Comparison of ENCODE assay signal across 9 cellular contexts in the genomic region with DNA sequence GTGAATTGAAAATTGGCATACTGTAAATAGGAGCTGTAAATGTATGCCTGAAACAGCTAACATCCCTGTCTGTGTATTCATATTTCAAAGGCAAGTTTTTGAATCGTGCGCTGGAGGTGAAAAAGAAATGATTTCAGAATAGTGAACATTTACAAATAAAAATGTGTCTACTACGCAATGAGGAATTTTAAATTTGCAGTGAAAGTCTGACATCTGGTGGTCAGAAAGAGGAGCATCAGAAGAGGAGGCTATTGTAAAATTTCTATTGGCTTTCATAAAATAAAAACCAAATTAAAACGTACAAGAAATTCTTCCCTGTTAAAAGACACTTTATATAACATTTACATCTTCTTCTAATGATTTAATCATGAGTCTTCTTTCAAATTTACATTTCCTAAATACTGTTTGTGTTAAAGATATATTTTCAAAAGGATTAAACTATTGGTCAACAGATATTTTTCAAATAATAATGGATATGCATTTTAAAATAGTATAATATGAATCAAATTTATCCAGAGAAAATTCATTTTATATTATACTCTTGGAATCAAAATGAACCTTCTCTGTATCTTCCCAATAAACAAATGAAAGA.
A peak's percentile ranks its signal among the peaks of the same experiment; 100 is the strongest.
DNase-seq lines count a peak whose midpoint lies in the region; ATAC-seq, FAIRE-seq and TF ChIP-seq lines count a peak whose summit lies in the region.
"Had no signal": no experiment of that assay in that cellular context is flagged by ENCODE, and none has a peak within 500 bp of the region (broad histone marks: within the 10 kb centered on the region; RNA-seq: fewer than 3 reads in every experiment).

No MANE protein-coding gene starts in this region.

- no peak overlapping the region for H3K4me3 Mint-ChIP-seq in activated naive CD4-positive, alpha-beta T cell treated with anti-CD3 and anti-CD28 coated beads, Interleukin-2, amount 10 ng/mL, durations not matched to agents 7 days and 5 days
- H3K4me3 Mint-ChIP-seq: T-helper 1 cell treated with Interleukin-12 subunit alpha and Interleukin-12 subunit beta and Interleukin-4 antibody, amounts not matched to agents 30 μg/mL and 1 μg/mL, for 36 hours had no signal

- H3K36me3 ChIP-seq in HEK293 (ENCODE audit: control insufficient read depth in 2 of 2, insufficient read depth in 1 of 2, low read length in 2 of 2) (no peaks in the 10 kb centered on the region), neural cell (ENCODE audit: insufficient read depth, low read length) (no peaks in the 10 kb centered on the region)

- peaks cover 3% of the 10 kb centered on the region for H3K27me3 Mint-ChIP-seq in activated naive CD4-positive, alpha-beta T cell treated with anti-CD3 and anti-CD28 coated beads, Interleukin-2, amount 10 ng/mL, durations not matched to agents 7 days and 5 days

- TF ChIP-seq CTCF in HEK293 (tag by site-specific recombination; IDR thresholded peaks at IDR 0.05) (no peak), neural cell (IDR thresholded peaks at IDR 0.05; ENCODE audit: poor library complexity, severe bottlenecking) (peak; percentile 85)

- ATAC-seq in activated naive CD4-positive, alpha-beta T cell treated with anti-CD3 and anti-CD28 coated beads, Interleukin-2, amount 50 U/mL, for 72 hours: no peak
- no peak for ATAC-seq in GM21576 (IDR thresholded peaks at IDR 0.05; ENCODE audit: unreplicated experiment)

- TF ChIP-seq RAD21 in neural cell (conservative IDR thresholded peaks at IDR 0.05): peak; percentile 93

- H3K27ac ChIP-seq in HEK293 (ENCODE audit: extremely low read depth, low read depth, low read length) (no peak overlapping the region), neural cell (ENCODE audit: low read length) (no peak overlapping the region)

- FAIRE-seq in colon (lab: Jason Lieb, UNC): peak; percentile 75

- H4K20me1 ChIP-seq in neural cell (ENCODE audit: insufficient read depth): no peaks in the 10 kb centered on the region

- TF ChIP-seq EP300 in neural cell (conservative IDR thresholded peaks at IDR 0.05; ENCODE audit: poor library complexity, severe bottlenecking): no peak

- H3F3A ChIP-seq in neural cell (ENCODE audit: insufficient read depth, low read length, poor library complexity, severe bottlenecking): no peaks in the 10 kb centered on the region

- peaks cover 26% of the 10 kb centered on the region for H3K27me3 ChIP-seq in neural cell (ENCODE audit: insufficient read depth, low read depth, low read length)

- no peak overlapping the region for H3K27ac Mint-ChIP-seq in activated naive CD4-positive, alpha-beta T cell treated with anti-CD3 and anti-CD28 coated beads, Interleukin-2, amount 10 ng/mL, durations not matched to agents 7 days and 5 days
- H3K27ac Mint-ChIP-seq in activated naive CD4-positive, alpha-beta T cell treated with anti-CD3 and anti-CD28 coated beads, Interleukin-2, amount 50 U/mL, for 72 hours: no peak overlapping the region
- H3K27ac Mint-ChIP-seq: T-helper 1 cell treated with Interleukin-12 subunit alpha and Interleukin-12 subunit beta and Interleukin-4 antibody, amounts not matched to agents 30 μg/mL and 1 μg/mL, for 36 hours had no signal

- no peaks in the 10 kb centered on the region for H3K4me1 ChIP-seq in HEK293 (ENCODE audit: control insufficient read depth, insufficient read depth, low read length)

- H3K4me1 Mint-ChIP-seq in activated naive CD4-positive, alpha-beta T cell treated with anti-CD3 and anti-CD28 coated beads, Interleukin-2, amount 10 ng/mL, durations not matched to agents 7 days and 5 days: no peaks in the 10 kb centered on the region

- H3K79me2 ChIP-seq in neural cell (replicated peaks; ENCODE audit: insufficient read depth, low read length): no peaks in the 10 kb centered on the region

- CTCF ChIA-PET in HEK293 (lab: Yijun Ruan, JAX): interaction anchor here (0.6 to 1.1 kb wide), 11 partner anchors 13 to 1861 kb away, joined by 3 to 5 read pairs (median 3); no protein-coding TSS in a partner anchor
- CTCF ChIA-PET in activated naive CD4-positive, alpha-beta T cell treated with anti-CD3 and anti-CD28 coated beads, Interleukin-2, amount 10 ng/mL, durations not matched to agents 7 days and 5 days (lab: Charles Lee): no interaction called here

- no peaks in the 10 kb centered on the region for H3K9me2 ChIP-seq in neural cell (ENCODE audit: insufficient read depth, low read length)

- no peak overlapping the region for H3K9ac ChIP-seq in neural cell (ENCODE audit: low read length)

- DNase-seq in DMS53 treated with DMSO at 0.1 percent for 48 hours (lab: John Stamatoyannopoulos, UW; ENCODE audit: unreplicated experiment) (peak; percentile 67), NCI-H446 treated with DMSO at 0.1 percent for 48 hours (lab: John Stamatoyannopoulos, UW) (peak; percentile 53)
- DNase-seq in activated naive CD4-positive, alpha-beta T cell treated with anti-CD3 and anti-CD28 coated beads, Interleukin-2, amount 10 ng/mL, durations not matched to agents 7 days and 5 days: no peak
- DNase-seq in activated naive CD4-positive, alpha-beta T cell treated with anti-CD3 and anti-CD28 coated beads, Interleukin-2, amount 50 U/mL, for 72 hours (ENCODE audit: low spot score in 2 of 2): no peak

- no peak overlapping the region for H3K4me2 ChIP-seq in neural cell (ENCODE audit: low read length)

- POLR2A ChIA-PET in HEK293 (lab: Yijun Ruan, JAX): no interaction called here

- H2AFZ ChIP-seq in neural cell (ENCODE audit: low read depth, low read length): no peak overlapping the region

- H3K9me3 Mint-ChIP-seq in activated naive CD4-positive, alpha-beta T cell treated with anti-CD3 and anti-CD28 coated beads, Interleukin-2, amount 10 ng/mL, durations not matched to agents 7 days and 5 days: no peaks in the 10 kb centered on the region
- H3K9me3 Mint-ChIP-seq in activated naive CD4-positive, alpha-beta T cell treated with anti-CD3 and anti-CD28 coated beads, Interleukin-2, amount 50 U/mL, for 72 hours: no peaks in the 10 kb centered on the region
- H3K9me3 Mint-ChIP-seq: T-helper 1 cell treated with Interleukin-12 subunit alpha and Interleukin-12 subunit beta and Interleukin-4 antibody, amounts not matched to agents 30 μg/mL and 1 μg/mL, for 36 hours had no signal

- H3K36me3 Mint-ChIP-seq in activated naive CD4-positive, alpha-beta T cell treated with anti-CD3 and anti-CD28 coated beads, Interleukin-2, amount 10 ng/mL, durations not matched to agents 7 days and 5 days: no peaks in the 10 kb centered on the region
- H3K36me3 Mint-ChIP-seq in activated naive CD4-positive, alpha-beta T cell treated with anti-CD3 and anti-CD28 coated beads, Interleukin-2, amount 50 U/mL, for 72 hours: peaks cover 0 to 3% of the 10 kb centered on the region in 2 donors

- H3K4me3 ChIP-seq in HEK293 (ENCODE audit: low read depth, low read length) (no peak overlapping the region), neural cell (ENCODE audit: low read length) (no peak overlapping the region)

- H3K9me3 ChIP-seq in HEK293 (ENCODE audit: control insufficient read depth, insufficient read depth, low read depth, low read length) (no peaks in the 10 kb centered on the region), neural cell (ENCODE audit: low read length) (no peaks in the 10 kb centered on the region)

TF ChIP-seq in HEK293, 187 proteins besides CTCF, POLR2A, EP300 and RAD21:
- TF ChIP-seq ZNF654 (tag by site-specific recombination; IDR thresholded peaks at IDR 0.05; ENCODE audit: low read depth): peak; percentile 73
- TF ChIP-seq ZNF560 (tag by site-specific recombination; IDR thresholded peaks at IDR 0.05; ENCODE audit: borderline replicate concordance): no peak
TF ChIP-seq in HEK293: peak in this region for 1.

TF ChIP-seq in neural cell, 6 proteins besides CTCF, POLR2A, EP300 and RAD21:
- TF ChIP-seq EZH2 (IDR thresholded peaks at IDR 0.05; ENCODE audit: borderline replicate concordance, insufficient read depth, low read length, poor library complexity, severe bottlenecking) (no peak), SMC3 (conservative IDR thresholded peaks at IDR 0.05; ENCODE audit: poor library complexity) (peak; percentile 93)
TF ChIP-seq in neural cell: peak in this region for 1.

Comparison
In these comparisons a context has a peak if more than half of its experiments do, and no peak if none do; other contexts are left out.
1. DNase-seq: peak in DMS53 treated with DMSO at 0.1 percent for 48 hours (single experiment) and NCI-H446 treated with DMSO at 0.1 percent for 48 hours (single experiment); none in activated naive CD4-positive, alpha-beta T cell treated with anti-CD3 and anti-CD28 coated beads, Interleukin-2, amount 10 ng/mL, durations not matched to agents 7 days and 5 days (single experiment) and activated naive CD4-positive, alpha-beta T cell treated with anti-CD3 and anti-CD28 coated beads, Interleukin-2, amount 50 U/mL, for 72 hours (0 of 2).